1 cellular context compared by ENCODE assay signal in the genomic region with DNA sequence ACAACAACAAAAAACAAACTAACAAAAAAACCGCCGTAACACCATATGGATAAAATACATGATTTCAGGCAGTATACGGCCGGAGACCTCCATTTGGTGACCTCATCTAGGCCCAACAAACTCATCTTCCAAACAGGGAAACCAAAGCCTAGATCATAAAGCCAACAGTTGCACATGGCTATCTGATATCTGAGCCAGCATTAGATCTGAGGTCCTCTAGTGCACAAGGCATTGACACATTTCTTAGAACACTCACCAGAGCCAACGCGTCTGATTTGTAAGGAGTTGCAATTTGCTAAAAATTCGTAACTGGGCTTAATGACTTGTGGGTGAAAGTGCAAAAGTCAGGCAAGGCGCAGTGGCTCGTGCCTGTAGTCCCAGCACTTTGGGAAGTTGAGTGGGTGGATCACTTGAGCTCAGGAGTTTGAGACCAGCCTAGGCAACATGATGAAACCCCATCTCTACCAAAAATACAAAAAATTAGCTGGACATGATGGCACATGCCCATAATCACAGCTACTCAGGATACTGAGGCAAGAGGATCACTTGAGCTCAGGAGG.
TF ChIP-seq lines count a peak whose summit lies in the region.

No MANE protein-coding gene starts in this region.

TF ChIP-seq in K562, 482 proteins besides CTCF, POLR2A, EP300 and RAD21 (continued from another document):
- TF ChIP-seq, protein P1, sequence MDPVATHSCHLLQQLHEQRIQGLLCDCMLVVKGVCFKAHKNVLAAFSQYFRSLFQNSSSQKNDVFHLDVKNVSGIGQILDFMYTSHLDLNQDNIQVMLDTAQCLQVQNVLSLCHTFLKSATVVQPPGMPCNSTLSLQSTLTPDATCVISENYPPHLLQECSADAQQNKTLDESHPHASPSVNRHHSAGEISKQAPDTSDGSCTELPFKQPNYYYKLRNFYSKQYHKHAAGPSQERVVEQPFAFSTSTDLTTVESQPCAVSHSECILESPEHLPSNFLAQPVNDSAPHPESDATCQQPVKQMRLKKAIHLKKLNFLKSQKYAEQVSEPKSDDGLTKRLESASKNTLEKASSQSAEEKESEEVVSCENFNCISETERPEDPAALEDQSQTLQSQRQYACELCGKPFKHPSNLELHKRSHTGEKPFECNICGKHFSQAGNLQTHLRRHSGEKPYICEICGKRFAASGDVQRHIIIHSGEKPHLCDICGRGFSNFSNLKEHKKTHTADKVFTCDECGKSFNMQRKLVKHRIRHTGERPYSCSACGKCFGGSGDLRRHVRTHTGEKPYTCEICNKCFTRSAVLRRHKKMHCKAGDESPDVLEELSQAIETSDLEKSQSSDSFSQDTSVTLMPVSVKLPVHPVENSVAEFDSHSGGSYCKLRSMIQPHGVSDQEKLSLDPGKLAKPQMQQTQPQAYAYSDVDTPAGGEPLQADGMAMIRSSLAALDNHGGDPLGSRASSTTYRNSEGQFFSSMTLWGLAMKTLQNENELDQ (CRISPR knock-in tag; IDR thresholded peaks at IDR 0.05; ENCODE audit: borderline replicate concordance): no peak
- TF ChIP-seq NR2C2 (CRISPR knock-in tag; IDR thresholded peaks at IDR 0.05) (no peak), NR2C2 (tag; IDR thresholded peaks at IDR 0.05) (peak; percentile 79), ATF1 (CRISPR knock-in tag; IDR thresholded peaks at IDR 0.05) (no peak), ATF1 (tag; IDR thresholded peaks at IDR 0.05) (no peak), ZSCAN29 (IDR thresholded peaks at IDR 0.05) (no peak), SNIP1 (IDR thresholded peaks at IDR 0.05; ENCODE audit: low read depth) (no peak), CBX1 (IDR thresholded peaks at IDR 0.05; ENCODE audit: low read depth) (no peak), WHSC1 (IDR thresholded peaks at IDR 0.05; ENCODE audit: low read length) (no peak), SMAD4 (CRISPR knock-in tag; conservative IDR thresholded peaks at IDR 0.05) (0 out of 2 replicates have a peak, but pooled peaks have one; percentile 49), L3MBTL2 (IDR thresholded peaks at IDR 0.05) (peak; percentile 62), PML (IDR thresholded peaks at IDR 0.05; ENCODE audit: low read length) (no peak), BCL6 (CRISPR knock-in tag; IDR thresholded peaks at IDR 0.05) (no peak), MYC (IDR thresholded peaks at IDR 0.05; ENCODE audit: low read depth, low read length) (0 out of 2 replicates have a peak, but pooled peaks have one; percentile 31), MYC (CRISPR knock-in tag; IDR thresholded peaks at IDR 0.05; ENCODE audit: borderline replicate concordance, low read depth) (no peak), FOXM1 (IDR thresholded peaks at IDR 0.05; ENCODE audit: low read depth) (no peak), FOXM1 (CRISPR knock-in tag; IDR thresholded peaks at IDR 0.05; ENCODE audit: low read depth) (no peak), ZNF143 (CRISPR knock-in tag; IDR thresholded peaks at IDR 0.05) (no peak), ETS2 (tag; IDR thresholded peaks at IDR 0.05; ENCODE audit: borderline replicate concordance, poor library complexity, severe bottlenecking) (no peak), ZBED1 (IDR thresholded peaks at IDR 0.05) (no peak), SMARCA4 (IDR thresholded peaks at IDR 0.05) (0 out of 2 replicates have a peak, but pooled peaks have one; percentile 23), MEF2D (tag; conservative IDR thresholded peaks at IDR 0.05; ENCODE audit: low read depth) (no peak), NR1H2 (CRISPR knock-in tag; IDR thresholded peaks at IDR 0.05) (no peak), ELF4 (CRISPR knock-in tag; IDR thresholded peaks at IDR 0.05) (no peak; the same call in 1 of the 2 replicates), CAMTA2 (CRISPR knock-in tag; conservative IDR thresholded peaks at IDR 0.05) (no peak), ATF7 (IDR thresholded peaks at IDR 0.05) (peak; percentile 29; the same call in 1 of the 2 replicates), YBX1 (IDR thresholded peaks at IDR 0.05) (no peak), ZNF41 (CRISPR knock-in tag; conservative IDR thresholded peaks at IDR 0.05) (no peak), NELFE (IDR thresholded peaks at IDR 0.05; ENCODE audit: insufficient read depth, insufficient read length) (no peak), RAD51 (IDR thresholded peaks at IDR 0.05; ENCODE audit: borderline replicate concordance, low read depth) (no peak)
- TF ChIP-seq, protein P2, sequence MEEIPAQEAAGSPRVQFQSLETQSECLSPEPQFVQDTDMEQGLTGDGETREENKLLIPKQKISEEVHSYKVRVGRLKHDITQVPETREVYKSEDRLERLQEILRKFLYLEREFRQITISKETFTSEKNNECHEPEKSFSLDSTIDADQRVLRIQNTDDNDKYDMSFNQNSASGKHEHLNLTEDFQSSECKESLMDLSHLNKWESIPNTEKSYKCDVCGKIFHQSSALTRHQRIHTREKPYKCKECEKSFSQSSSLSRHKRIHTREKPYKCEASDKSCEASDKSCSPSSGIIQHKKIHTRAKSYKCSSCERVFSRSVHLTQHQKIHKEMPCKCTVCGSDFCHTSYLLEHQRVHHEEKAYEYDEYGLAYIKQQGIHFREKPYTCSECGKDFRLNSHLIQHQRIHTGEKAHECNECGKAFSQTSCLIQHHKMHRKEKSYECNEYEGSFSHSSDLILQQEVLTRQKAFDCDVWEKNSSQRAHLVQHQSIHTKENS (CRISPR knock-in tag; IDR thresholded peaks at IDR 0.05): no peak
- TF ChIP-seq, protein P3, sequence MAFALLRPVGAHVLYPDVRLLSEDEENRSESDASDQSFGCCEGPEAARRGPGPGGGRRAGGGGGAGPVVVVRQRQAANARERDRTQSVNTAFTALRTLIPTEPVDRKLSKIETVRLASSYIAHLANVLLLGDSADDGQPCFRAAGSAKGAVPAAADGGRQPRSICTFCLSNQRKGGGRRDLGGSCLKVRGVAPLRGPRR (CRISPR knock-in tag; IDR thresholded peaks at IDR 0.05): no peak
- TF ChIP-seq, protein P4, sequence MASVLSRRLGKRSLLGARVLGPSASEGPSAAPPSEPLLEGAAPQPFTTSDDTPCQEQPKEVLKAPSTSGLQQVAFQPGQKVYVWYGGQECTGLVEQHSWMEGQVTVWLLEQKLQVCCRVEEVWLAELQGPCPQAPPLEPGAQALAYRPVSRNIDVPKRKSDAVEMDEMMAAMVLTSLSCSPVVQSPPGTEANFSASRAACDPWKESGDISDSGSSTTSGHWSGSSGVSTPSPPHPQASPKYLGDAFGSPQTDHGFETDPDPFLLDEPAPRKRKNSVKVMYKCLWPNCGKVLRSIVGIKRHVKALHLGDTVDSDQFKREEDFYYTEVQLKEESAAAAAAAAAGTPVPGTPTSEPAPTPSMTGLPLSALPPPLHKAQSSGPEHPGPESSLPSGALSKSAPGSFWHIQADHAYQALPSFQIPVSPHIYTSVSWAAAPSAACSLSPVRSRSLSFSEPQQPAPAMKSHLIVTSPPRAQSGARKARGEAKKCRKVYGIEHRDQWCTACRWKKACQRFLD (CRISPR knock-in tag; IDR thresholded peaks at IDR 0.05): 0 out of 2 replicates have a peak, but pooled peaks have one; percentile 30
- TF ChIP-seq, protein P5, sequence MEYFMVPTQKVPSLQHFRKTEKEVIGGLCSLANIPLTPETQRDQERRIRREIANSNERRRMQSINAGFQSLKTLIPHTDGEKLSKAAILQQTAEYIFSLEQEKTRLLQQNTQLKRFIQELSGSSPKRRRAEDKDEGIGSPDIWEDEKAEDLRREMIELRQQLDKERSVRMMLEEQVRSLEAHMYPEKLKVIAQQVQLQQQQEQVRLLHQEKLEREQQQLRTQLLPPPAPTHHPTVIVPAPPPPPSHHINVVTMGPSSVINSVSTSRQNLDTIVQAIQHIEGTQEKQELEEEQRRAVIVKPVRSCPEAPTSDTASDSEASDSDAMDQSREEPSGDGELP (CRISPR knock-in tag; IDR thresholded peaks at IDR 0.05; ENCODE audit: borderline replicate concordance): no peak
- TF ChIP-seq, protein P6, sequence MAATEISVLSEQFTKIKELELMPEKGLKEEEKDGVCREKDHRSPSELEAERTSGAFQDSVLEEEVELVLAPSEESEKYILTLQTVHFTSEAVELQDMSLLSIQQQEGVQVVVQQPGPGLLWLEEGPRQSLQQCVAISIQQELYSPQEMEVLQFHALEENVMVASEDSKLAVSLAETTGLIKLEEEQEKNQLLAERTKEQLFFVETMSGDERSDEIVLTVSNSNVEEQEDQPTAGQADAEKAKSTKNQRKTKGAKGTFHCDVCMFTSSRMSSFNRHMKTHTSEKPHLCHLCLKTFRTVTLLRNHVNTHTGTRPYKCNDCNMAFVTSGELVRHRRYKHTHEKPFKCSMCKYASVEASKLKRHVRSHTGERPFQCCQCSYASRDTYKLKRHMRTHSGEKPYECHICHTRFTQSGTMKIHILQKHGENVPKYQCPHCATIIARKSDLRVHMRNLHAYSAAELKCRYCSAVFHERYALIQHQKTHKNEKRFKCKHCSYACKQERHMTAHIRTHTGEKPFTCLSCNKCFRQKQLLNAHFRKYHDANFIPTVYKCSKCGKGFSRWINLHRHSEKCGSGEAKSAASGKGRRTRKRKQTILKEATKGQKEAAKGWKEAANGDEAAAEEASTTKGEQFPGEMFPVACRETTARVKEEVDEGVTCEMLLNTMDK (IDR thresholded peaks at IDR 0.05; ENCODE audit: borderline replicate concordance, insufficient read depth, low read depth, low read length, poor library complexity, severe bottlenecking): no peak
- TF ChIP-seq, protein P7, sequence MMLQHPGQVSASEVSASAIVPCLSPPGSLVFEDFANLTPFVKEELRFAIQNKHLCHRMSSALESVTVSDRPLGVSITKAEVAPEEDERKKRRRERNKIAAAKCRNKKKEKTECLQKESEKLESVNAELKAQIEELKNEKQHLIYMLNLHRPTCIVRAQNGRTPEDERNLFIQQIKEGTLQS (IDR thresholded peaks at IDR 0.05): peak; percentile 54
- TF ChIP-seq, protein P7 (CRISPR knock-in tag; conservative IDR thresholded peaks at IDR 0.05): no peak
- TF ChIP-seq, protein P8, sequence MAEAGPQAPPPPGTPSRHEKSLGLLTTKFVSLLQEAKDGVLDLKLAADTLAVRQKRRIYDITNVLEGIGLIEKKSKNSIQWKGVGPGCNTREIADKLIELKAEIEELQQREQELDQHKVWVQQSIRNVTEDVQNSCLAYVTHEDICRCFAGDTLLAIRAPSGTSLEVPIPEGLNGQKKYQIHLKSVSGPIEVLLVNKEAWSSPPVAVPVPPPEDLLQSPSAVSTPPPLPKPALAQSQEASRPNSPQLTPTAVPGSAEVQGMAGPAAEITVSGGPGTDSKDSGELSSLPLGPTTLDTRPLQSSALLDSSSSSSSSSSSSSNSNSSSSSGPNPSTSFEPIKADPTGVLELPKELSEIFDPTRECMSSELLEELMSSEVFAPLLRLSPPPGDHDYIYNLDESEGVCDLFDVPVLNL (CRISPR knock-in tag; IDR thresholded peaks at IDR 0.05; ENCODE audit: low read depth): no peak
- TF ChIP-seq, protein P9, sequence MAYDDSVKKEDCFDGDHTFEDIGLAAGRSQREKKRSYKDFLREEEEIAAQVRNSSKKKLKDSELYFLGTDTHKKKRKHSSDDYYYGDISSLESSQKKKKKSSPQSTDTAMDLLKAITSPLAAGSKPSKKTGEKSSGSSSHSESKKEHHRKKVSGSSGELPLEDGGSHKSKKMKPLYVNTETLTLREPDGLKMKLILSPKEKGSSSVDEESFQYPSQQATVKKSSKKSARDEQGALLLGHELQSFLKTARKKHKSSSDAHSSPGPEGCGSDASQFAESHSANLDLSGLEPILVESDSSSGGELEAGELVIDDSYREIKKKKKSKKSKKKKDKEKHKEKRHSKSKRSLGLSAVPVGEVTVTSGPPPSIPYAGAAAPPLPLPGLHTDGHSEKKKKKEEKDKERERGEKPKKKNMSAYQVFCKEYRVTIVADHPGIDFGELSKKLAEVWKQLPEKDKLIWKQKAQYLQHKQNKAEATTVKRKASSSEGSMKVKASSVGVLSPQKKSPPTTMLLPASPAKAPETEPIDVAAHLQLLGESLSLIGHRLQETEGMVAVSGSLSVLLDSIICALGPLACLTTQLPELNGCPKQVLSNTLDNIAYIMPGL (CRISPR knock-in tag; IDR thresholded peaks at IDR 0.05): no peak
- TF ChIP-seq, protein P10, sequence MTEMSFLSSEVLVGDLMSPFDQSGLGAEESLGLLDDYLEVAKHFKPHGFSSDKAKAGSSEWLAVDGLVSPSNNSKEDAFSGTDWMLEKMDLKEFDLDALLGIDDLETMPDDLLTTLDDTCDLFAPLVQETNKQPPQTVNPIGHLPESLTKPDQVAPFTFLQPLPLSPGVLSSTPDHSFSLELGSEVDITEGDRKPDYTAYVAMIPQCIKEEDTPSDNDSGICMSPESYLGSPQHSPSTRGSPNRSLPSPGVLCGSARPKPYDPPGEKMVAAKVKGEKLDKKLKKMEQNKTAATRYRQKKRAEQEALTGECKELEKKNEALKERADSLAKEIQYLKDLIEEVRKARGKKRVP (CRISPR knock-in tag; IDR thresholded peaks at IDR 0.05): no peak
- TF ChIP-seq, protein P11, sequence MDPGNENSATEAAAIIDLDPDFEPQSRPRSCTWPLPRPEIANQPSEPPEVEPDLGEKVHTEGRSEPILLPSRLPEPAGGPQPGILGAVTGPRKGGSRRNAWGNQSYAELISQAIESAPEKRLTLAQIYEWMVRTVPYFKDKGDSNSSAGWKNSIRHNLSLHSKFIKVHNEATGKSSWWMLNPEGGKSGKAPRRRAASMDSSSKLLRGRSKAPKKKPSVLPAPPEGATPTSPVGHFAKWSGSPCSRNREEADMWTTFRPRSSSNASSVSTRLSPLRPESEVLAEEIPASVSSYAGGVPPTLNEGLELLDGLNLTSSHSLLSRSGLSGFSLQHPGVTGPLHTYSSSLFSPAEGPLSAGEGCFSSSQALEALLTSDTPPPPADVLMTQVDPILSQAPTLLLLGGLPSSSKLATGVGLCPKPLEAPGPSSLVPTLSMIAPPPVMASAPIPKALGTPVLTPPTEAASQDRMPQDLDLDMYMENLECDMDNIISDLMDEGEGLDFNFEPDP (CRISPR knock-in tag; IDR thresholded peaks at IDR 0.05): no peak
